In the genomic region with DNA sequence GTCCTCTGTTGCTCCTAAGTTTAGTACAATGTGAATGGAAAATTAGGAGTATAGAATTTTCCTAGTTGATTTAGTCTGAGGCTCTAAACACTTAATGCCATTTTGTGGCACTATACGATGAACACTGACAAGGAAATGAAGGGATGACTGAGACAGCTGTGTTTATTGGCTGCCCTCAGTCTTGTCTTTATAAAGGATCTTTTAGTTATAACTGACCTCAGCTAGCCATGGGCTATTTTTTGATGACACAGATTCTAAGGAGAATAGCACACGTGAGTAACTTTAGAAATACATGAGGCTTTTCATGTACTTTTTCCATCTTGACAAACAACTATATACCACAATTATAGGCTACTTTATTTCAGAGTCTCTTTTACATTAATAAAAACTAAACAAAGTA, we compare ENCODE assay signal across 27 cellular contexts.
"Had no signal": no experiment of that assay in that cellular context is flagged by ENCODE, and none has a peak within 500 bp of the region (broad histone marks: within the 10 kb centered on the region; RNA-seq: fewer than 3 reads in every experiment).

No MANE protein-coding gene starts in this region.

- H3K27ac ChIP-seq: coronary artery, esophagus squamous epithelium, lower lobe of right lung, neutrophil, pancreas, prostate gland, stomach, thyroid gland, vagina had no signal

- H3K4me1 ChIP-seq: esophagus squamous epithelium, lower lobe of right lung, pancreas, prostate gland, stomach had no signal

- H3K27me3 ChIP-seq: esophagus squamous epithelium, neutrophil, pancreas, stomach, thyroid gland, vagina had no signal

- H3K36me3 Mint-ChIP-seq: naive B cell; natural killer cell treated with Interleukin-12 subunit alpha and Interleukin-12 subunit beta and Interleukin-15 and Interleukin-18, amount 100 ng/mL, for 72 hours; stimulated activated effector memory CD8-positive, alpha-beta T cell treated with anti-CD3 and anti-CD28 coated beads, Interleukin-12 subunit alpha, Interleukin-12 subunit beta, amount 100 ng/mL, for 72 hours had no signal

- H3K4me1 Mint-ChIP-seq: naive B cell; stimulated activated effector memory CD8-positive, alpha-beta T cell treated with anti-CD3 and anti-CD28 coated beads, Interleukin-12 subunit alpha, Interleukin-12 subunit beta, amount 100 ng/mL, for 72 hours had no signal

- H3K4me3 ChIP-seq: coronary artery, esophagus squamous epithelium, lower lobe of right lung, pancreas, prostate gland, stomach, thyroid gland, vagina had no signal

- H3K9me3 ChIP-seq: esophagus squamous epithelium, lower lobe of right lung, neutrophil, pancreas, prostate gland, stomach, thyroid gland, vagina had no signal

- H3K9me3 Mint-ChIP-seq: naive B cell; natural killer cell treated with Interleukin-12 subunit alpha and Interleukin-12 subunit beta and Interleukin-15 and Interleukin-18, amount 100 ng/mL, for 72 hours; neural crest cell; stimulated activated effector memory CD8-positive, alpha-beta T cell treated with anti-CD3 and anti-CD28 coated beads, Interleukin-12 subunit alpha, Interleukin-12 subunit beta, amount 100 ng/mL, for 72 hours had no signal

- H3K4me3 Mint-ChIP-seq: naive B cell; natural killer cell treated with Interleukin-12 subunit alpha and Interleukin-12 subunit beta and Interleukin-15 and Interleukin-18, amount 100 ng/mL, for 72 hours; neural crest cell; stimulated activated effector memory CD8-positive, alpha-beta T cell treated with anti-CD3 and anti-CD28 coated beads, Interleukin-12 subunit alpha, Interleukin-12 subunit beta, amount 100 ng/mL, for 72 hours had no signal

- H3K27me3 Mint-ChIP-seq: naive B cell; natural killer cell treated with Interleukin-12 subunit alpha and Interleukin-12 subunit beta and Interleukin-15 and Interleukin-18, amount 100 ng/mL, for 72 hours had no signal

- H3K27ac Mint-ChIP-seq: naive B cell; natural killer cell treated with Interleukin-12 subunit alpha and Interleukin-12 subunit beta and Interleukin-15 and Interleukin-18, amount 100 ng/mL, for 72 hours; stimulated activated effector memory CD8-positive, alpha-beta T cell treated with anti-CD3 and anti-CD28 coated beads, Interleukin-12 subunit alpha, Interleukin-12 subunit beta, amount 100 ng/mL, for 72 hours had no signal

- FAIRE-seq: endothelial cell of umbilical vein, keratinocyte, small intestine had no signal

- H3K36me3 ChIP-seq: esophagus squamous epithelium, lower lobe of right lung, neutrophil, pancreas, prostate gland, stomach, thyroid gland, vagina had no signal

- ATAC-seq: left ventricle myocardium superior; lower lobe of right lung; natural killer cell treated with Interleukin-12 subunit alpha and Interleukin-12 subunit beta and Interleukin-15 and Interleukin-18, amount 100 ng/mL, for 72 hours; pancreas; right cardiac atrium; stimulated activated effector memory CD8-positive, alpha-beta T cell treated with anti-CD3 and anti-CD28 coated beads, Interleukin-12 subunit alpha, Interleukin-12 subunit beta, amount 100 ng/mL, for 72 hours had no signal

- DNase-seq: dermis blood vessel endothelial cell; effector memory CD4-positive, alpha-beta T cell; erythroblast; esophagus squamous epithelium; head of caudate nucleus; left ventricle myocardium superior; lower lobe of right lung; naive B cell; pancreas; right cardiac atrium; small intestine; stimulated activated CD4-positive, alpha-beta T cell treated with anti-CD3 and anti-CD28 coated beads, Interleukin-12 subunit alpha, Interleukin-12 subunit beta, amount 100 ng/mL, for 4 hours; stimulated activated CD4-positive, alpha-beta T cell treated with anti-CD3 and anti-CD28 coated beads, Interleukin-1b, Interleukin-23, amount 100 ng/mL, for 48 hours; stimulated activated CD4-positive, alpha-beta T cell treated with anti-CD3 and anti-CD28 coated beads, Interleukin-4, amount 100 ng/mL, for 1 hour; stimulated activated naive CD4-positive, alpha-beta T cell treated with Interleukin-2 at 50 U/mL for 16 hours; stomach; thyroid gland; trophoblast cell had no signal
